In genomic region chr1:244159646-244160045, GRCh38 we compare ENCODE assay signal across 28 cellular contexts.
"Had no signal": no experiment of that assay in that cellular context is flagged by ENCODE, and none has a peak within 500 bp of the region (broad histone marks: within the 10 kb centered on the region; RNA-seq: fewer than 3 reads in every experiment).

No MANE protein-coding gene starts in this region.

- DNase-seq: activated CD4-positive, alpha-beta memory T cell treated with anti-CD3 and anti-CD28 coated beads, Interleukin-2, amount 10 ng/mL, durations not matched to agents 7 days and 5 days; activated CD4-positive, alpha-beta T cell treated with anti-CD3 and anti-CD28 coated beads for 1 hour; activated CD4-positive, alpha-beta T cell treated with anti-CD3 and anti-CD28 coated beads for 4 hours; activated CD4-positive, alpha-beta T cell treated with anti-CD3 and anti-CD28 coated beads, Interleukin-2, amount 10 ng/mL, durations not matched to agents 7 days and 5 days; activated CD4-positive, alpha-beta T cell treated with anti-CD3 and anti-CD28 coated beads, Interleukin-2, amount 50 U/mL, for 4 hours; activated CD8-positive, alpha-beta memory T cell treated with anti-CD3 and anti-CD28 coated beads, Interleukin-2, amount 50 U/mL, for 48 hours; activated effector memory CD4-positive, alpha-beta T cell treated with Interleukin-2 at 50 U/mL for 16 hours; activated gamma-delta T cell treated with Interleukin-2 at 50 U/mL for 16 hours; activated naive CD4-positive, alpha-beta T cell treated with anti-CD3 and anti-CD28 coated beads, Interleukin-2, amount 50 U/mL, for 16 hours; activated naive CD4-positive, alpha-beta T cell treated with Interleukin-2 at 50 U/mL for 16 hours; activated T-cell treated with anti-CD3 and anti-CD28 coated beads for 4 hours; activated T-cell treated with anti-CD3 and anti-CD28 coated beads, Interleukin-2, amount 50 U/mL, for 24 hours; activated T-cell treated with anti-CD3 and anti-CD28 coated beads, Interleukin-2, amount 50 U/mL, for 72 hours; brain microvascular endothelial cell; caudate nucleus; cerebellar nuclear complex; colonic mucosa; effector CD8-positive, alpha-beta T cell; esophagus squamous epithelium; foreskin melanocyte; heart right ventricle; T-helper 9 cell had no signal

- H3K9me3 ChIP-seq: ascending aorta, colonic mucosa, esophagus squamous epithelium, gastroesophageal sphincter, heart right ventricle had no signal

- H2AFZ ChIP-seq: hepatocyte had no signal

- H3K4me1 ChIP-seq: ascending aorta, colonic mucosa, esophagus squamous epithelium had no signal

- H3K79me2 ChIP-seq: hepatocyte had no signal

- H3K36me3 ChIP-seq: ascending aorta, brain microvascular endothelial cell, colonic mucosa, esophagus squamous epithelium, gastroesophageal sphincter, heart right ventricle had no signal

- H3K27me3 ChIP-seq: ascending aorta, brain microvascular endothelial cell, colonic mucosa, gastroesophageal sphincter, heart right ventricle, hepatocyte had no signal

- H3K4me2 ChIP-seq: hepatocyte had no signal

- H3K4me3 ChIP-seq: ascending aorta, colonic mucosa, esophagus squamous epithelium, gastroesophageal sphincter, heart right ventricle, hepatocyte had no signal

- H3K27ac ChIP-seq: ascending aorta, brain microvascular endothelial cell, colonic mucosa, epithelial cell of prostate, esophagus squamous epithelium, gastroesophageal sphincter, heart right ventricle, hepatocyte, VCaP had no signal

- ATAC-seq: activated T-cell treated with anti-CD3 and anti-CD28 coated beads, Interleukin-2, amount 50 U/mL, for 72 hours; gastroesophageal sphincter; heart right ventricle; WTC11 had no signal
